Comparison of ENCODE assay signal across 8 cellular contexts in the genomic region with DNA sequence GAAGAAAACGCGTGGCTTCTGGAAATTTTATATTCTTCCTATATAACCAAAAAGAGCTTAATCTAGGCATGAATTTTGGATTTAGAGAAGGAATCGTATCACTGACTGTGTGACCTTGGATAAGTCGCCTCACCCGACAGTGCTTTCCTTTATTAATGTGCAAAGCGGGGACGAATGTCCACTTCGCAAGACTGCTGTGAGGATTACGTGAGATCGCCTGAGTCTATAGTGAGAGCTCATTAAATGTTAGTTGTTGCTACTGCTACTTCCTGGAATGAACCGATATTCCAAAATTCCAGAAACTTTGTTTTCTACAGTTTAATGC. TPM values are rescaled to one million over a fixed set of nuclear protein-coding genes. Genes with fewer than 3 reads are reported as not detected.
DNase-seq lines count a peak whose midpoint lies in the region; ATAC-seq and TF ChIP-seq lines count a peak whose summit lies in the region.

No MANE protein-coding gene starts in this region.

- H3K27me3 ChIP-seq in GM06990 (replicated peaks; ENCODE audit: control insufficient read depth, insufficient read depth, low read length) = no peaks in the 10 kb centered on the region; the same call in 1 of the 2 replicates
- H3K27me3 ChIP-seq in iPS-20b (ENCODE audit: insufficient read depth, low read length) = peaks cover 27% of the 10 kb centered on the region
- H3K27me3 ChIP-seq in suprapubic skin = no peaks in the 10 kb centered on the region

- TF ChIP-seq POLR2A in suprapubic skin (IDR thresholded peaks at IDR 0.05) = no peak

- H3K36me3 ChIP-seq in GM06990 (ENCODE audit: control insufficient read depth, insufficient read depth, low read length) = no peaks in the 10 kb centered on the region
- no peaks in the 10 kb centered on the region for H3K36me3 ChIP-seq in iPS-20b (ENCODE audit: insufficient read depth, low read depth, low read length)
- no peaks in the 10 kb centered on the region for H3K36me3 ChIP-seq in suprapubic skin

- H3K4me1 Mint-ChIP-seq in activated naive CD8-positive, alpha-beta T cell treated with anti-CD3 and anti-CD28 coated beads for 36 hours = peaks cover 3% of the 10 kb centered on the region

- peak overlapping the region; percentile 59; the same call in 1 of the 2 replicates for H3K9ac ChIP-seq in iPS-20b (ENCODE audit: low read depth, low read length)

- no peaks in the 10 kb centered on the region for H3K9me3 Mint-ChIP-seq in activated naive CD8-positive, alpha-beta T cell treated with anti-CD3 and anti-CD28 coated beads for 36 hours

- TF ChIP-seq EP300 in suprapubic skin (IDR thresholded peaks at IDR 0.05) = no peak

- no peak for DNase-seq in GM06990 (ENCODE audit: extremely low read depth, insufficient read length)
- no peak for DNase-seq in activated naive CD8-positive, alpha-beta T cell treated with anti-CD3 and anti-CD28 coated beads for 36 hours
- no peak for DNase-seq in suprapubic skin (ENCODE audit: low spot score in 2 of 2)
- DNase-seq in activated CD8-positive, alpha-beta memory T cell treated with anti-CD3 and anti-CD28 coated beads, Interleukin-2, amount 50 U/mL, for 48 hours = no peak
- DNase-seq in midbrain (lab: John Stamatoyannopoulos, UW) = no peak

- H3K4me1 ChIP-seq in iPS-20b (ENCODE audit: insufficient read depth, low read length) (peaks cover 3% of the 10 kb centered on the region; the same call in 1 of the 2 replicates), suprapubic skin (no peaks in the 10 kb centered on the region)

- no peaks in the 10 kb centered on the region for H3K9me3 ChIP-seq in iPS-20b (ENCODE audit: insufficient read depth, low read depth, low read length)
- no peaks in the 10 kb centered on the region for H3K9me3 ChIP-seq in suprapubic skin

- peaks cover 40% of the 10 kb centered on the region for H3K27me3 Mint-ChIP-seq in activated naive CD8-positive, alpha-beta T cell treated with anti-CD3 and anti-CD28 coated beads for 36 hours

- ATAC-seq in HG02571 (IDR thresholded peaks at IDR 0.05; ENCODE audit: unreplicated experiment) = peak; percentile 8
- ATAC-seq in HG02970 (IDR thresholded peaks at IDR 0.05; ENCODE audit: low FRiP score, unreplicated experiment) = no peak

- no peak overlapping the region for H3K27ac ChIP-seq in iPS-20b (ENCODE audit: low read length)
- H3K27ac ChIP-seq in suprapubic skin = no peak overlapping the region

- peak overlapping the region; percentile 88 for H3K4me3 Mint-ChIP-seq in activated naive CD8-positive, alpha-beta T cell treated with anti-CD3 and anti-CD28 coated beads for 36 hours

- no peak for TF ChIP-seq CTCF in GM06990 (IDR thresholded peaks at IDR 0.05; ENCODE audit: insufficient read depth, low read length, poor library complexity, severe bottlenecking)
- no peak for TF ChIP-seq CTCF in suprapubic skin (IDR thresholded peaks at IDR 0.05)

- H3K4me3 ChIP-seq in GM06990 (replicated peaks; ENCODE audit: low read depth, low read length) = peak overlapping the region; percentile 69
- peak overlapping the region; percentile 82 for H3K4me3 ChIP-seq in iPS-20b (ENCODE audit: low read length)
- peak overlapping the region; percentile 59 for H3K4me3 ChIP-seq in suprapubic skin

- H3K36me3 Mint-ChIP-seq in activated naive CD8-positive, alpha-beta T cell treated with anti-CD3 and anti-CD28 coated beads for 36 hours = no peaks in the 10 kb centered on the region

- 26% methylated on average over 11 of the region's 11 CpGs for WGBS in suprapubic skin

- H3K27ac Mint-ChIP-seq in activated naive CD8-positive, alpha-beta T cell treated with anti-CD3 and anti-CD28 coated beads for 36 hours = no peak overlapping the region

RNA-seq across cellular contexts. Expression of gene TBC1D8B, which starts 0.4 kb away (rescaled TPM):
- 1 to 10 TPM in 1 of 2 experiments, under 1 TPM in 1; 0.90 to 1.2 TPM for total RNA-seq in activated naive CD8-positive, alpha-beta T cell treated with anti-CD3 and anti-CD28 coated beads for 36 hours
- 1 to 10 TPM; 1.7 to 7.3 (median 2.2) TPM for total RNA-seq in suprapubic skin
